ENCODE assay signal across 1 cellular context in genomic region chr17:75549246-75550138, GRCh38.
TF ChIP-seq lines count a peak whose summit lies in the region.

No MANE protein-coding gene starts in this region.

TF ChIP-seq in HEK293, 187 proteins besides CTCF, POLR2A, EP300 and RAD21 (continued from another document and continues in another):
- TF ChIP-seq ELK4 (IDR thresholded peaks at IDR 0.05; ENCODE audit: borderline replicate concordance, low read depth, low read length) (no peak), SP2 (tag by site-specific recombination; IDR thresholded peaks at IDR 0.05) (peak; percentile 41), ZFP69B (tag by site-specific recombination; IDR thresholded peaks at IDR 0.05) (0 out of 2 replicates have a peak, but pooled peaks have one; percentile 48), GLIS2 (tag by site-specific recombination; IDR thresholded peaks at IDR 0.05) (peak; percentile 81), ZNF768 (tag by site-specific recombination; IDR thresholded peaks at IDR 0.05) (no peak), OSR2 (tag by site-specific recombination; IDR thresholded peaks at IDR 0.05) (peak; percentile 77), ZNF501 (tag by site-specific recombination; IDR thresholded peaks at IDR 0.05) (0 out of 2 replicates have a peak, but pooled peaks have one; percentile 64), ZFHX2 (tag by site-specific recombination; conservative IDR thresholded peaks at IDR 0.05) (no peak), ZBTB20 (tag by site-specific recombination; IDR thresholded peaks at IDR 0.05) (peak; percentile 56; the same call in 1 of the 2 replicates), PRDM2 (tag by site-specific recombination; IDR thresholded peaks at IDR 0.05; ENCODE audit: borderline replicate concordance) (no peak), ZNF785 (tag by site-specific recombination; IDR thresholded peaks at IDR 0.05) (no peak), ZNF335 (tag by site-specific recombination; conservative IDR thresholded peaks at IDR 0.05) (peak; percentile 100), ZNF449 (tag by site-specific recombination; IDR thresholded peaks at IDR 0.05) (no peak; the same call in 1 of the 2 replicates), ZNF184 (tag by site-specific recombination; IDR thresholded peaks at IDR 0.05) (no peak), ZNF350 (tag by site-specific recombination; IDR thresholded peaks at IDR 0.05) (no peak), ZNF623 (tag by site-specific recombination; IDR thresholded peaks at IDR 0.05) (no peak), PRDM10 (tag by site-specific recombination; IDR thresholded peaks at IDR 0.05) (peak; percentile 86), ZNF341 (tag by site-specific recombination; IDR thresholded peaks at IDR 0.05; ENCODE audit: low read depth) (peak; percentile 81), ZNF561 (tag by site-specific recombination; IDR thresholded peaks at IDR 0.05; ENCODE audit: borderline replicate concordance) (peak; percentile 72; the same call in 1 of the 2 replicates), ZIC2 (tag by site-specific recombination; IDR thresholded peaks at IDR 0.05) (0 out of 2 replicates have a peak, but pooled peaks have one; percentile 46), ZNF148 (tag by site-specific recombination; IDR thresholded peaks at IDR 0.05; ENCODE audit: borderline replicate concordance) (no peak), ZNF560 (tag by site-specific recombination; IDR thresholded peaks at IDR 0.05; ENCODE audit: borderline replicate concordance) (no peak), ZFP3 (tag by site-specific recombination; IDR thresholded peaks at IDR 0.05; ENCODE audit: low read depth) (no peak), ZNF76 (tag by site-specific recombination; IDR thresholded peaks at IDR 0.05; ENCODE audit: borderline replicate concordance, low read depth) (no peak), ZNF121 (tag by site-specific recombination; IDR thresholded peaks at IDR 0.05) (peak; percentile 50; the same call in 1 of the 2 replicates), ZBTB17 (tag by site-specific recombination; IDR thresholded peaks at IDR 0.05) (0 out of 2 replicates have a peak, but pooled peaks have one; percentile 19), PRDM6 (tag by site-specific recombination; IDR thresholded peaks at IDR 0.05) (no peak), ZNF266 (tag by site-specific recombination; IDR thresholded peaks at IDR 0.05; ENCODE audit: low read depth) (no peak), ZNF692 (tag by site-specific recombination; IDR thresholded peaks at IDR 0.05) (no peak; the same call in 1 of the 2 replicates), GLIS1 (tag by site-specific recombination; IDR thresholded peaks at IDR 0.05) (peak; percentile 97), ZNF23 (tag by site-specific recombination; IDR thresholded peaks at IDR 0.05; ENCODE audit: borderline replicate concordance) (no peak), HIC1 (tag by site-specific recombination; IDR thresholded peaks at IDR 0.05) (no peak), PATZ1 (tag by site-specific recombination; IDR thresholded peaks at IDR 0.05) (peak; percentile 90)
